24 cellular contexts compared by ENCODE assay signal in genomic region chrX:64739792-64740378, GRCh38.
DNase-seq lines count a peak whose midpoint lies in the region; ATAC-seq, FAIRE-seq and TF ChIP-seq lines count a peak whose summit lies in the region.
"Had no signal": no experiment of that assay in that cellular context is flagged by ENCODE, and none has a peak within 500 bp of the region (broad histone marks: within the 10 kb centered on the region; RNA-seq: fewer than 3 reads in every experiment).

No MANE protein-coding gene starts in this region.

- TF ChIP-seq RAD21 in A549 (conservative IDR thresholded peaks at IDR 0.05 in 1 of 2, IDR thresholded peaks at IDR 0.05 in 1 of 2) = no peak

- FAIRE-seq in A549 (lab: Jason Lieb, UNC) = peak; percentile 18
- FAIRE-seq: A204.1, D721Med, GM12891, H54 had no signal

- H3K36me3 ChIP-seq in transverse colon (no peaks in the 10 kb centered on the region), right lobe of liver (no peaks in the 10 kb centered on the region), vagina (no peaks in the 10 kb centered on the region)
- H3K36me3 ChIP-seq: BE2C; BLaER1 treated with 17β-estradiol and CSF1 and Interleukin-3, amounts not matched to agents 10 nM and 100 nM had no signal

- H3K27ac ChIP-seq in A549 (no peak overlapping the region), transverse colon (no peak overlapping the region), right lobe of liver (no peak overlapping the region), vagina (no peak overlapping the region)
- H3K27ac ChIP-seq: 22Rv1; BLaER1 treated with 17β-estradiol and CSF1 and Interleukin-3, amounts not matched to agents 10 nM and 100 nM had no signal

- intact Hi-C loops in transverse colon (cut with DNase I; ENCODE audit: low total_unique reads) = no loop called here
- intact Hi-C loops in right lobe of liver (cut with DNase I) = no loop called here
- intact Hi-C loops in vagina (cut with DNase I) = no loop called here

- in situ Hi-C loops in transverse colon (cut with MboI; ENCODE audit: low pct_ligation_motif_present in 1 of 4, low pct_unique_long_range_greater_than_20kb in 1 of 4, low sequenced_read_pairs in 3 of 4) (no loop called here), GM13977 (cut with MboI; ENCODE audit: low pct_unique_long_range_greater_than_20kb, low sequenced_read_pairs, unreplicated experiment) (no loop called here)

- POLR2A ChIA-PET in A549 (lab: Yijun Ruan, JAX) = no interaction called here

- H3K4me1 ChIP-seq in A549 = no peaks in the 10 kb centered on the region
- H3K4me1 ChIP-seq in transverse colon = no peaks in the 10 kb centered on the region
- no peaks in the 10 kb centered on the region for H3K4me1 ChIP-seq in right lobe of liver
- no peaks in the 10 kb centered on the region for H3K4me1 ChIP-seq in vagina
- H3K4me1 ChIP-seq: BE2C; BLaER1 treated with 17β-estradiol and CSF1 and Interleukin-3, amounts not matched to agents 10 nM and 100 nM had no signal

- WGBS in A549 (ENCODE audit: missing lambda C conversion rate) = 2% methylated on average over 7 of the region's 7 CpGs
- WGBS in transverse colon (ENCODE audit: low coverage in 1 of 2), 2 donors = 43% methylated on average over 7 of the region's 7 CpGs; no CpG with 5 or more reads in 1 of the 2 donors
- 44% methylated on average over 5 of the region's 7 CpGs for WGBS in right lobe of liver (ENCODE audit: insufficient coverage, low coverage, low lambda C conversion rate, missing lambda C conversion rate)

- TF ChIP-seq POLR2A in A549 (IDR thresholded peaks at IDR 0.05; ENCODE audit: low read length) (no peak), transverse colon (IDR thresholded peaks at IDR 0.05) (no peak), right lobe of liver (IDR thresholded peaks at IDR 0.05) (no peak), vagina (IDR thresholded peaks at IDR 0.05) (no peak)

- H3K27me3 ChIP-seq in transverse colon = no peaks in the 10 kb centered on the region
- H3K27me3 ChIP-seq in right lobe of liver = no peaks in the 10 kb centered on the region
- no peaks in the 10 kb centered on the region for H3K27me3 ChIP-seq in vagina
- H3K27me3 ChIP-seq: BE2C had no signal

- H3K9me3 ChIP-seq in A549 (no peaks in the 10 kb centered on the region), transverse colon (no peaks in the 10 kb centered on the region), right lobe of liver (no peaks in the 10 kb centered on the region), vagina (no peaks in the 10 kb centered on the region)
- H3K9me3 ChIP-seq: BE2C; BLaER1 treated with 17β-estradiol and CSF1 and Interleukin-3, amounts not matched to agents 10 nM and 100 nM had no signal

- CTCF ChIA-PET in A549 (lab: Yijun Ruan, JAX) = no interaction called here

- no peak for ATAC-seq in A549
- no peak for ATAC-seq in right lobe of liver

- no peak overlapping the region for H3K4me2 ChIP-seq in A549
- H3K4me2 ChIP-seq: BLaER1 treated with 17β-estradiol and CSF1 and Interleukin-3, amounts not matched to agents 10 nM and 100 nM had no signal

- TF ChIP-seq EP300 in A549 (IDR thresholded peaks at IDR 0.05) = no peak
- no peak for TF ChIP-seq EP300 in transverse colon (IDR thresholded peaks at IDR 0.05; ENCODE audit: low read depth)

- H3K4me3 ChIP-seq in A549 = no peak overlapping the region
- H3K4me3 ChIP-seq in transverse colon = no peak overlapping the region
- no peak overlapping the region for H3K4me3 ChIP-seq in right lobe of liver
- no peak overlapping the region for H3K4me3 ChIP-seq in vagina
- H3K4me3 ChIP-seq: BLaER1 treated with 17β-estradiol and CSF1 and Interleukin-3, amounts not matched to agents 10 nM and 100 nM had no signal

- no peak for DNase-seq in A549 (ENCODE audit: low read depth in 1 of 2, low spot score in 1 of 2)
- DNase-seq in RKO (ENCODE audit: low spot score) = peak; percentile 2
- peak; percentile 1 for DNase-seq in iris pigment epithelial cell (ENCODE audit: low read depth)
- peak; percentile 18 for DNase-seq in transverse colon
- no peak for DNase-seq in right lobe of liver
- no peak for DNase-seq in vagina (ENCODE audit: extremely low spot score in 2 of 2)
- no peak for DNase-seq in GM13977 (ENCODE audit: low spot score)
- DNase-seq: ACHN; AML-193; BE2C; CD4-positive, alpha-beta T cell; CD8-positive, alpha-beta memory T cell; DMS 273 treated with DMSO at 0.1 percent for 48 hours; DMS79; EL; GDM1; GOT3; HCEC 1CT had no signal

- TF ChIP-seq CTCF in A549 (IDR thresholded peaks at IDR 0.05) (no peak), transverse colon (IDR thresholded peaks at IDR 0.05) (no peak), right lobe of liver (IDR thresholded peaks at IDR 0.05) (no peak), vagina (IDR thresholded peaks at IDR 0.05) (no peak), GM13977 (IDR thresholded peaks at IDR 0.05; ENCODE audit: extremely low read depth, insufficient read depth, missing control alignments) (no peak)

TF ChIP-seq in A549, 52 proteins besides CTCF, POLR2A, EP300 and RAD21:
- TF ChIP-seq HOXB5 (CRISPR knock-in tag; IDR thresholded peaks at IDR 0.05) (no peak), REST (IDR thresholded peaks at IDR 0.05) (no peak), RNF2 (IDR thresholded peaks at IDR 0.05; ENCODE audit: borderline replicate concordance, low read depth) (no peak), MAX (IDR thresholded peaks at IDR 0.05) (no peak), RARB (CRISPR knock-in tag; IDR thresholded peaks at IDR 0.05) (no peak), HDAC2 (IDR thresholded peaks at IDR 0.05) (no peak), MAZ (IDR thresholded peaks at IDR 0.05; ENCODE audit: borderline replicate concordance, low read depth, low read length) (no peak), USF2 (IDR thresholded peaks at IDR 0.05) (no peak), POLR2AphosphoS2 (conservative IDR thresholded peaks at IDR 0.05; ENCODE audit: low read length) (no peak), KDM1A (IDR thresholded peaks at IDR 0.05; ENCODE audit: low read depth) (no peak), NR3C1 (IDR thresholded peaks at IDR 0.05) (no peak), ZNF302 (CRISPR knock-in tag; IDR thresholded peaks at IDR 0.05) (no peak), PBX3 (IDR thresholded peaks at IDR 0.05) (no peak)

Comparison
In these comparisons a context has a peak if more than half of its experiments do, and no peak if none do; other contexts are left out.
1. DNase-seq: peak in RKO (single experiment), iris pigment epithelial cell (single experiment) and transverse colon (single experiment); none in A549 (0 of 2), right lobe of liver (0 of 3), vagina (0 of 2) and GM13977 (single experiment).